2 cellular contexts compared by ENCODE assay signal in the genomic region with DNA sequence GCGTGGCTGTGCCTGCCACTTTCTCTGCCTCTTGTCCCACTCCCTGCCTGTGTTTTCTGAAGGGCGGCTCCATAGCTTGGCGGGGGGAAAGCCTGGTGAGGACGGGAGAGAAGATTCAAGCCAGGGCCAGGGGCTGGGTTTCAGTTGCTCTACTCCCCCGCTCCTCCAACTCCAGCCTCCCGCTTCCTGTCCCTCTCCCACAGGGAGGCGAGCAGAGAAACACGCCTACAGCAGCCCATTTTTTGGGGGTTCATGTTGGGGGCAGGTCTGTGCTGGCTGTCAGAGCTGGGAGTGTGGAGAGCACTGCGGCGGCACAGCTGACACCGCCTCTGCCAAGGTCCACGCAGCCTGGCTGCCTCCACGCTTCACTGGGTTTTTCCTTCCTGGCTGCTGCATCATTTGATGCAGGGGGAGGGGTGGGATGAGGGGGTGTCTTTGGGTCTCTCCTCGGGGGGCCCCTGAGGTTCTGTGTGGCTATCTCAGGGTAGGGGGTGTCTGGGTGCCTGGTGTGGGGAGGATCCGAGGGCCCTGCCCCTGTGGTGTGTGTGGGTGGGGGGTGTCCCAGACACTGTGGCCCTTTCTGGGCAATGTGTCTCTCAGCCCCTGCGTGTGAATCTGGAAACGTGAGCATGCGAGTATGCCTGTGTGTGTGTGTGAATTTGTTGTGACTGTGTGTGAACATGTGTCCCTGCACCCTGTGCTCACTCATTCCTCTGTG.
TF ChIP-seq lines count a peak whose summit lies in the region.

No MANE protein-coding gene starts in this region.

TF ChIP-seq in IMR-90, 13 proteins besides CTCF, POLR2A, EP300 and RAD21:
- TF ChIP-seq FOS (IDR thresholded peaks at IDR 0.05; ENCODE audit: low read depth, low read length) = no peak
- TF ChIP-seq BHLHE40 (IDR thresholded peaks at IDR 0.05; ENCODE audit: low read depth, low read length) = no peak
- TF ChIP-seq CHD1 (IDR thresholded peaks at IDR 0.05; ENCODE audit: low read depth, low read length) = no peak
- TF ChIP-seq, protein P1, sequence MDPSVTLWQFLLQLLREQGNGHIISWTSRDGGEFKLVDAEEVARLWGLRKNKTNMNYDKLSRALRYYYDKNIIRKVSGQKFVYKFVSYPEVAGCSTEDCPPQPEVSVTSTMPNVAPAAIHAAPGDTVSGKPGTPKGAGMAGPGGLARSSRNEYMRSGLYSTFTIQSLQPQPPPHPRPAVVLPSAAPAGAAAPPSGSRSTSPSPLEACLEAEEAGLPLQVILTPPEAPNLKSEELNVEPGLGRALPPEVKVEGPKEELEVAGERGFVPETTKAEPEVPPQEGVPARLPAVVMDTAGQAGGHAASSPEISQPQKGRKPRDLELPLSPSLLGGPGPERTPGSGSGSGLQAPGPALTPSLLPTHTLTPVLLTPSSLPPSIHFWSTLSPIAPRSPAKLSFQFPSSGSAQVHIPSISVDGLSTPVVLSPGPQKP (IDR thresholded peaks at IDR 0.05; ENCODE audit: borderline replicate concordance, low read depth, low read length) = no peak
- no peak for TF ChIP-seq SMC3 (IDR thresholded peaks at IDR 0.05; ENCODE audit: low read depth, low read length)
- no peak for TF ChIP-seq RCOR1 (IDR thresholded peaks at IDR 0.05; ENCODE audit: insufficient replicate concordance, low read length)
- TF ChIP-seq RFX5 (IDR thresholded peaks at IDR 0.05; ENCODE audit: low read depth, low read length) = no peak
- TF ChIP-seq MXI1 (IDR thresholded peaks at IDR 0.05; ENCODE audit: borderline replicate concordance, low read depth, low read length) = no peak
- TF ChIP-seq CEBPB (IDR thresholded peaks at IDR 0.05; ENCODE audit: low read depth, low read length) = no peak
- TF ChIP-seq, protein P2, sequence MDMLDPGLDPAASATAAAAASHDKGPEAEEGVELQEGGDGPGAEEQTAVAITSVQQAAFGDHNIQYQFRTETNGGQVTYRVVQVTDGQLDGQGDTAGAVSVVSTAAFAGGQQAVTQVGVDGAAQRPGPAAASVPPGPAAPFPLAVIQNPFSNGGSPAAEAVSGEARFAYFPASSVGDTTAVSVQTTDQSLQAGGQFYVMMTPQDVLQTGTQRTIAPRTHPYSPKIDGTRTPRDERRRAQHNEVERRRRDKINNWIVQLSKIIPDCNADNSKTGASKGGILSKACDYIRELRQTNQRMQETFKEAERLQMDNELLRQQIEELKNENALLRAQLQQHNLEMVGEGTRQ (IDR thresholded peaks at IDR 0.05; ENCODE audit: low read depth, low read length) = no peak
- TF ChIP-seq MAFK (IDR thresholded peaks at IDR 0.05; ENCODE audit: low read depth, low read length) = no peak
- no peak for TF ChIP-seq NFE2L2 (IDR thresholded peaks at IDR 0.05; ENCODE audit: low read depth, low read length)
- TF ChIP-seq MAZ (IDR thresholded peaks at IDR 0.05; ENCODE audit: borderline replicate concordance, low read depth, low read length) = no peak

TF ChIP-seq in GM12878, 131 proteins besides CTCF, POLR2A, EP300 and RAD21:
- TF ChIP-seq, protein P3, sequence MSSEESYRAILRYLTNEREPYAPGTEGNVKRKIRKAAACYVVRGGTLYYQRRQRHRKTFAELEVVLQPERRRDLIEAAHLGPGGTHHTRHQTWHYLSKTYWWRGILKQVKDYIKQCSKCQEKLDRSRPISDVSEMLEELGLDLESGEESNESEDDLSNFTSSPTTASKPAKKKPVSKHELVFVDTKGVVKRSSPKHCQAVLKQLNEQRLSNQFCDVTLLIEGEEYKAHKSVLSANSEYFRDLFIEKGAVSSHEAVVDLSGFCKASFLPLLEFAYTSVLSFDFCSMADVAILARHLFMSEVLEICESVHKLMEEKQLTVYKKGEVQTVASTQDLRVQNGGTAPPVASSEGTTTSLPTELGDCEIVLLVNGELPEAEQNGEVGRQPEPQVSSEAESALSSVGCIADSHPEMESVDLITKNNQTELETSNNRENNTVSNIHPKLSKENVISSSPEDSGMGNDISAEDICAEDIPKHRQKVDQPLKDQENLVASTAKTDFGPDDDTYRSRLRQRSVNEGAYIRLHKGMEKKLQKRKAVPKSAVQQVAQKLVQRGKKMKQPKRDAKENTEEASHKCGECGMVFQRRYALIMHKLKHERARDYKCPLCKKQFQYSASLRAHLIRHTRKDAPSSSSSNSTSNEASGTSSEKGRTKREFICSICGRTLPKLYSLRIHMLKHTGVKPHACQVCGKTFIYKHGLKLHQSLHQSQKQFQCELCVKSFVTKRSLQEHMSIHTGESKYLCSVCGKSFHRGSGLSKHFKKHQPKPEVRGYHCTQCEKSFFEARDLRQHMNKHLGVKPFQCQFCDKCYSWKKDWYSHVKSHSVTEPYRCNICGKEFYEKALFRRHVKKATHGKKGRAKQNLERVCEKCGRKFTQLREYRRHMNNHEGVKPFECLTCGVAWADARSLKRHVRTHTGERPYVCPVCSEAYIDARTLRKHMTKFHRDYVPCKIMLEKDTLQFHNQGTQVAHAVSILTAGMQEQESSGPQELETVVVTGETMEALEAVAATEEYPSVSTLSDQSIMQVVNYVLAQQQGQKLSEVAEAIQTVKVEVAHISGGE (CRISPR knock-in tag; IDR thresholded peaks at IDR 0.05) = no peak
- TF ChIP-seq BHLHE40 (IDR thresholded peaks at IDR 0.05; ENCODE audit: borderline replicate concordance in 1 of 2, low read depth in 2 of 2, low read length in 1 of 2) = peak in 1 of 2 experiments; percentile 74; a peak in 1 of 4 replicates
- no peak for TF ChIP-seq TCF12 (IDR thresholded peaks at IDR 0.05; ENCODE audit: low read depth, low read length)
- TF ChIP-seq, protein P4, sequence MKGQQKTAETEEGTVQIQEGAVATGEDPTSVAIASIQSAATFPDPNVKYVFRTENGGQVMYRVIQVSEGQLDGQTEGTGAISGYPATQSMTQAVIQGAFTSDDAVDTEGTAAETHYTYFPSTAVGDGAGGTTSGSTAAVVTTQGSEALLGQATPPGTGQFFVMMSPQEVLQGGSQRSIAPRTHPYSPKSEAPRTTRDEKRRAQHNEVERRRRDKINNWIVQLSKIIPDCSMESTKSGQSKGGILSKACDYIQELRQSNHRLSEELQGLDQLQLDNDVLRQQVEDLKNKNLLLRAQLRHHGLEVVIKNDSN (IDR thresholded peaks at IDR 0.05; ENCODE audit: borderline replicate concordance, extremely low read length, insufficient read depth, low read depth, low read length) = no peak
- TF ChIP-seq, protein P5, sequence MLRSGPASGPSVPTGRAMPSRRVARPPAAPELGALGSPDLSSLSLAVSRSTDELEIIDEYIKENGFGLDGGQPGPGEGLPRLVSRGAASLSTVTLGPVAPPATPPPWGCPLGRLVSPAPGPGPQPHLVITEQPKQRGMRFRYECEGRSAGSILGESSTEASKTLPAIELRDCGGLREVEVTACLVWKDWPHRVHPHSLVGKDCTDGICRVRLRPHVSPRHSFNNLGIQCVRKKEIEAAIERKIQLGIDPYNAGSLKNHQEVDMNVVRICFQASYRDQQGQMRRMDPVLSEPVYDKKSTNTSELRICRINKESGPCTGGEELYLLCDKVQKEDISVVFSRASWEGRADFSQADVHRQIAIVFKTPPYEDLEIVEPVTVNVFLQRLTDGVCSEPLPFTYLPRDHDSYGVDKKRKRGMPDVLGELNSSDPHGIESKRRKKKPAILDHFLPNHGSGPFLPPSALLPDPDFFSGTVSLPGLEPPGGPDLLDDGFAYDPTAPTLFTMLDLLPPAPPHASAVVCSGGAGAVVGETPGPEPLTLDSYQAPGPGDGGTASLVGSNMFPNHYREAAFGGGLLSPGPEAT (IDR thresholded peaks at IDR 0.05; ENCODE audit: low read depth) = no peak
